Comparison of ENCODE assay signal across 14 cellular contexts in the genomic region with DNA sequence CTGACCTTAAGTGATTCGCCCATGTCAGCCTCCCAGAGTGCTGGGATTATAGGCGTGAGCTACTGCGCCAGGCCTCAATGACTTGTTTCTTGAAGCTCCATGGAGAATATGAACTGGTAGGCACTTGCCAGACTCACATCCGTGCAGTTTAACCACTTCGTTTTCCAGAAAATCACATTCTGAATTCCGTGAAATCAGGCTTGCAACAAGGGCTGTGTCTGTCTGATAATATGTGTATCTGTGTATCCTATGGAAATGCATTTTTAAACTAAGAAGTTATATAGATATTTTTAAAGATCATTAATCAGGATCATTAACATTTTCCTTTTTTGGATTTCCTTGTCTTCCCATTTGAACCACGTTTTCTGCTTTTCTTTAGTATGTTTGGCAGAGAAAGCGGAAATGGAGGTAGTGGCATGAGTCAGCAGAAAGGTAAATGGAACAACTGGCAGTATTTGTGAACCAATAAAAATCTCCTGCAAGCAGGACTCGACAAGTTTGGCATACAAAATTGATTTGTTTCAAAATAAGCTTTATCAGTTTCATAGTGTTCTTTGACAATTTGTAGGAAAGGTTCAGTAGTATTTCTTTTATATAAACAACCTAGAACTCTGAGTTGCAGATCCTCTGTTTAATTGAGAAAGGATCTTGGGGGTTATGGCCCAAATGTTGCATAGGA. TPM values are rescaled to one million over a fixed set of nuclear protein-coding genes. Genes with fewer than 3 reads are reported as not detected.
A peak's percentile ranks its signal among the peaks of the same experiment; 100 is the strongest.
DNase-seq lines count a peak whose midpoint lies in the region; ATAC-seq, FAIRE-seq and TF ChIP-seq lines count a peak whose summit lies in the region.
"Had no signal": no experiment of that assay in that cellular context is flagged by ENCODE, and none has a peak within 500 bp of the region (broad histone marks: within the 10 kb centered on the region; RNA-seq: fewer than 3 reads in every experiment).

No MANE protein-coding gene starts in this region.

- 89 to 91% methylated on average over 9 of the region's 9 CpGs for WGBS in GM23248 (ENCODE audit: low coverage in 1 of 2, low lambda C conversion rate in 2 of 2, missing lambda C conversion rate in 2 of 2), 2 experiments
- WGBS in small intestine, 3 donors, result 75 to 82% (median 76%) methylated on average over 9 of the region's 9 CpGs

- TF ChIP-seq CTCF in PC-9 (conservative IDR thresholded peaks at IDR 0.05) (no peak), endothelial cell of umbilical vein (IDR thresholded peaks at IDR 0.05; ENCODE audit: extremely low read depth in 1 of 2, insufficient read depth in 1 of 2, low read depth in 1 of 2, low read length in 2 of 2) (no peak)

- CTCF ChIA-PET in PC-9 (lab: Charles Lee), result interaction anchor here (0.5 to 1.0 kb wide), 3 partner anchors 14 to 152 kb away, joined by 4 to 8 read pairs (median 5); no protein-coding TSS in a partner anchor
- CTCF ChIA-PET in endothelial cell of umbilical vein (lab: Charles Lee), result no interaction called here

- intact Hi-C loops in PC-9 (cut with micrococcal nuclease; ENCODE audit: unreplicated experiment), result no loop called here
- intact Hi-C loops in endothelial cell of umbilical vein (cut with micrococcal nuclease), result no loop called here

- dilution Hi-C loops in endothelial cell of umbilical vein (cut with MboI; ENCODE audit: extremely low pct_ligation_motif_present, low sequenced_read_pairs), result no loop called here

- H3K4me2 ChIP-seq in GM23248 (ENCODE audit: unreplicated experiment) (no peak overlapping the region), PC-9 (peak overlapping the region; percentile 84), endothelial cell of umbilical vein (ENCODE audit: insufficient read depth, low read length) (peak overlapping the region; percentile 62)

- no peaks in the 10 kb centered on the region for H3K9me1 ChIP-seq in endothelial cell of umbilical vein (replicated peaks; ENCODE audit: control insufficient read depth, extremely low read depth, insufficient read depth, low read length)

- peak overlapping the region; percentile 88 for H3K27ac ChIP-seq in GM23248
- peak overlapping the region; percentile 94 for H3K27ac ChIP-seq in PC-9
- peak overlapping the region; percentile 61 for H3K27ac ChIP-seq in endothelial cell of umbilical vein (ENCODE audit: insufficient read depth, low read depth, low read length)
- no peak overlapping the region for H3K27ac ChIP-seq in small intestine (ENCODE audit: low read depth in 1 of 2, low read length in 1 of 2)

- POLR2A ChIA-PET in PC-9 (lab: Charles Lee; ENCODE audit: unreplicated experiment), result no interaction called here
- POLR2A ChIA-PET in endothelial cell of umbilical vein (lab: Charles Lee), result no interaction called here

- H3K4me3 ChIP-seq in GM23248 (no peak overlapping the region), PC-9 (0 out of 2 replicates have a peak overlapping the region, but pooled peaks have one; percentile 3), endothelial cell of umbilical vein (replicated peaks in 1 of 3; ENCODE audit: insufficient read depth in 1 of 3, low read depth in 1 of 3, low read length in 3 of 3) (no peak overlapping the region), small intestine (ENCODE audit: low read depth in 1 of 2, low read length in 2 of 2) (no peak overlapping the region)
- H3K4me3 ChIP-seq: dorsolateral prefrontal cortex had no signal

- H4K20me1 ChIP-seq in GM23248 (ENCODE audit: insufficient read depth) (no peaks in the 10 kb centered on the region), PC-9 (ENCODE audit: insufficient read depth) (peaks cover 13% of the 10 kb centered on the region), endothelial cell of umbilical vein (replicated peaks; ENCODE audit: control insufficient read depth, extremely low read depth, insufficient read depth, low read length) (no peaks in the 10 kb centered on the region)

- H3K9me2 ChIP-seq in GM23248 (ENCODE audit: insufficient read depth) (no peaks in the 10 kb centered on the region), PC-9 (ENCODE audit: insufficient read depth) (no peaks in the 10 kb centered on the region)

- peaks cover 88% of the 10 kb centered on the region for H3K79me2 ChIP-seq in GM23248 (ENCODE audit: insufficient read depth)
- peaks cover 91% of the 10 kb centered on the region for H3K79me2 ChIP-seq in PC-9 (ENCODE audit: low read depth)
- H3K79me2 ChIP-seq in endothelial cell of umbilical vein (ENCODE audit: control insufficient read depth, insufficient read depth, low read length), result peaks cover 84% of the 10 kb centered on the region

- no peak overlapping the region for H2AFZ ChIP-seq in GM23248
- no peak overlapping the region for H2AFZ ChIP-seq in PC-9
- H2AFZ ChIP-seq in endothelial cell of umbilical vein (ENCODE audit: low read depth, low read length), result no peak overlapping the region

- H3K9me3 ChIP-seq in GM23248 (ENCODE audit: low read depth) (no peaks in the 10 kb centered on the region), PC-9 (ENCODE audit: insufficient read depth, low read depth) (no peaks in the 10 kb centered on the region), endothelial cell of umbilical vein (replicated peaks; ENCODE audit: control insufficient read depth, insufficient read depth, low read length) (no peaks in the 10 kb centered on the region), small intestine (ENCODE audit: control insufficient read depth, low read depth) (no peaks in the 10 kb centered on the region)

- FAIRE-seq in endothelial cell of umbilical vein (lab: Jason Lieb, UNC) (no peak), small intestine (lab: Jason Lieb, UNC) (no peak)

- H3K4me1 ChIP-seq in GM23248 (ENCODE audit: insufficient read depth) (peaks cover 51% of the 10 kb centered on the region), PC-9 (replicated peaks; ENCODE audit: insufficient read depth) (peaks cover 97% of the 10 kb centered on the region), endothelial cell of umbilical vein (ENCODE audit: control insufficient read depth, extremely low read depth, insufficient read depth, low read length) (peaks cover 48% of the 10 kb centered on the region), small intestine (ENCODE audit: control insufficient read depth in 2 of 2, insufficient read depth in 1 of 2, low read depth in 1 of 2, low read length in 1 of 2) (peaks cover 2 to 4% of the 10 kb centered on the region in 2 donors)

- no TSS peak for BruUV-seq in PC-9 (replicated peaks; lab: Mats Ljungman, UMichigan)
- no TSS peak for BruUV-seq in endothelial cell of umbilical vein (replicated peaks; lab: Mats Ljungman, UMichigan)

- in situ Hi-C loops in GM23248 (cut with MboI), result no loop called here

- peaks cover 48% of the 10 kb centered on the region for H3F3A ChIP-seq in GM23248 (ENCODE audit: insufficient read depth)
- H3F3A ChIP-seq in PC-9 (ENCODE audit: insufficient read depth, low read depth), result peaks cover 84% of the 10 kb centered on the region

- TF ChIP-seq POLR2A in endothelial cell of umbilical vein (IDR thresholded peaks at IDR 0.05; ENCODE audit: low read depth, low read length), result no peak

- no peak for ATAC-seq in GM21723 (IDR thresholded peaks at IDR 0.05; ENCODE audit: unreplicated experiment)
- ATAC-seq: natural killer cell had no signal

- DNase-seq in GM23248 (no peak), PC-9 (no peak), endothelial cell of umbilical vein (ENCODE audit: low read depth, low spot score) (no peak), small intestine (peak; percentile 39), NCI-H146 (lab: John Stamatoyannopoulos, UW) (no peak), GDM1 (lab: John Stamatoyannopoulos, UW) (no peak)
- DNase-seq: activated CD4-positive, alpha-beta T cell treated with anti-CD3 and anti-CD28 coated beads, Interleukin-2, amount 50 U/mL, for 1 hour; dorsolateral prefrontal cortex; H7; natural killer cell; NCI-H1417; stimulated activated CD4-positive, alpha-beta T cell treated with anti-CD3 and anti-CD28 coated beads, Interleukin-15, amount 100 ng/mL, for 24 hours; stimulated activated naive CD4-positive, alpha-beta T cell treated with Interleukin-2 at 50 U/mL for 16 hours had no signal

- H3K9ac ChIP-seq in GM23248, result no peak overlapping the region
- no peak overlapping the region for H3K9ac ChIP-seq in endothelial cell of umbilical vein (replicated peaks; ENCODE audit: extremely low read depth, insufficient read depth, low read length)

- peaks cover 10% of the 10 kb centered on the region; the same call in 1 of the 2 replicates for H3K36me3 ChIP-seq in GM23248 (ENCODE audit: low read depth)
- H3K36me3 ChIP-seq in PC-9 (ENCODE audit: low read depth), result peaks cover 15% of the 10 kb centered on the region
- peaks cover 0 to 3% of the 10 kb centered on the region in 2 experiments for H3K36me3 ChIP-seq in endothelial cell of umbilical vein (ENCODE audit: control insufficient read depth in 2 of 2, extremely low read depth in 1 of 2, insufficient read depth in 2 of 2, low read length in 2 of 2)
- peaks cover 0 to 6% of the 10 kb centered on the region in 2 donors for H3K36me3 ChIP-seq in small intestine (ENCODE audit: control insufficient read depth in 2 of 2, insufficient read depth in 2 of 2, low read length in 2 of 2)

- no peaks in the 10 kb centered on the region for H3K27me3 ChIP-seq in GM23248 (replicated peaks; ENCODE audit: insufficient read depth)
- no peaks in the 10 kb centered on the region for H3K27me3 ChIP-seq in PC-9 (ENCODE audit: insufficient read depth, low read depth)
- H3K27me3 ChIP-seq in endothelial cell of umbilical vein (ENCODE audit: control insufficient read depth in 2 of 2, insufficient read depth in 2 of 2, low read length in 2 of 2), result no peaks in the 10 kb centered on the region
- no peaks in the 10 kb centered on the region for H3K27me3 ChIP-seq in small intestine (ENCODE audit: control insufficient read depth in 2 of 2, insufficient read depth in 2 of 2, low read length in 2 of 2)
- H3K27me3 ChIP-seq: dorsolateral prefrontal cortex had no signal

TF ChIP-seq in endothelial cell of umbilical vein, 7 proteins besides CTCF, POLR2A, EP300 and RAD21 (continues in another document):
- TF ChIP-seq FOS (IDR thresholded peaks at IDR 0.05; ENCODE audit: borderline replicate concordance, insufficient read depth, low read length) (no peak), JUN (IDR thresholded peaks at IDR 0.05; ENCODE audit: borderline replicate concordance, insufficient read depth, insufficient read length, low read depth) (no peak), GATA2 (IDR thresholded peaks at IDR 0.05; ENCODE audit: insufficient read depth, insufficient read length, low read depth, low read length) (no peak)

RNA-seq across cellular contexts. Expression of gene USP10, which starts 33.0 kb away (rescaled TPM):
- total RNA-seq in GM23248 (2014; rRNA removed; shearing (Covaris generic)), result 48.3 and 51.3 TPM in 2 replicates
- 72.4 and 74.0 TPM in 2 replicates for polyA plus RNA-seq in GM23248 (2016; fragmentation: Nextera tagmentation; extraction: Ambion mirVana)
- 86.3 and 109 TPM in 2 replicates for total RNA-seq in PC-9 (2021)
- total RNA-seq in endothelial cell of umbilical vein, result 97.4 and 115 TPM in 2 replicates
- polyA plus RNA-seq in endothelial cell of umbilical vein, result 84.0 and 92.5 TPM in 2 replicates
- 59.6 and 70.6 TPM in 2 replicates for polyA plus RNA-seq in endothelial cell of umbilical vein (2011; cell fraction: cytosol; rRNA removed)
- 98.5 and 113 TPM in 2 replicates for polyA plus RNA-seq in endothelial cell of umbilical vein (2011; cell fraction: nucleus; rRNA removed)
- polyA plus RNA-seq in endothelial cell of umbilical vein (2012), result 73.0 and 104 TPM in 2 replicates
- polyA minus RNA-seq in endothelial cell of umbilical vein, result 201 and 251 TPM in 2 replicates
- 75.2 TPM for polyA minus RNA-seq in endothelial cell of umbilical vein (2011; cell fraction: cytosol; rRNA and poly(A)+ RNA removed)
- 80.8 and 98.1 TPM in 2 replicates for polyA minus RNA-seq in endothelial cell of umbilical vein (2011; cell fraction: nucleus; rRNA and poly(A)+ RNA removed)
- polyA plus RNA-seq in small intestine, result 10 to 100 TPM; 22.4 to 38.6 (median 25.7) TPM

Comparison
In these comparisons a context has a peak if more than half of its experiments do, and no peak if none do; other contexts are left out.
1. H3K27ac ChIP-seq: peak in GM23248 (single experiment), PC-9 (single experiment) and endothelial cell of umbilical vein (single experiment); none in small intestine (0 of 2).